8 cellular contexts compared by ENCODE assay signal in the genomic region with DNA sequence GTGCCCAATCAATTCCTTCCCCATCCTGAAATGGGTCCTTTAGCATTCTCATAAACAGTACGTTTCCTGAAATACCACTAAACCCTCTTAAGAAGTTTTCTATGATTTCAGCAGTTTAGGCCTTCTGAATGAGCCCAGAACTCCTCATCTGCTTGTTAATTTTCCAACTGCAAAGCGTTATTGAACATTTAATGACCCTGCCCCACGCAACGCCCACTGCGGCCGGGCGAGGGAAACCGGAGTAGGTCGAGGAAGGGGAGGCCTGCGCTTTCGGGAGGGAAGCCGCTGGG. TPM values are rescaled to one million over a fixed set of nuclear protein-coding genes. Genes with fewer than 3 reads are reported as not detected.
DNase-seq lines count a peak whose midpoint lies in the region; TF ChIP-seq lines count a peak whose summit lies in the region.

No MANE protein-coding gene starts in this region.

- POLR2A ChIA-PET in CD8-positive, alpha-beta memory T cell (lab: Charles Lee) = no interaction called here
- POLR2A ChIA-PET in PC-9 (lab: Charles Lee; ENCODE audit: unreplicated experiment) = no interaction called here

- no peaks in the 10 kb centered on the region for H3K9me3 ChIP-seq in CD8-positive, alpha-beta memory T cell (ENCODE audit: low read length)
- no peaks in the 10 kb centered on the region for H3K9me3 ChIP-seq in PC-9 (ENCODE audit: insufficient read depth, low read depth)
- H3K9me3 ChIP-seq in osteoblast (ENCODE audit: low read depth, low read length) = no peaks in the 10 kb centered on the region

- no peaks in the 10 kb centered on the region for H3K27me3 ChIP-seq in CD8-positive, alpha-beta memory T cell (ENCODE audit: insufficient read depth, low read length, poor library complexity, severe bottlenecking)
- H3K27me3 ChIP-seq in PC-9 (ENCODE audit: insufficient read depth, low read depth) (no peaks in the 10 kb centered on the region), osteoblast (ENCODE audit: insufficient read depth, low read length) (no peaks in the 10 kb centered on the region)

- H3K4me1 Mint-ChIP-seq in CD8-positive, alpha-beta memory T cell = peaks cover 27 to 39% (median 36%) of the 10 kb centered on the region in 3 donors

- H2AFZ ChIP-seq in PC-9 (peak overlapping the region; percentile 100), osteoblast (ENCODE audit: low read length) (peak overlapping the region; percentile 99)

- DNase-seq in CD8-positive, alpha-beta memory T cell = no peak
- DNase-seq in PC-9 = no peak
- DNase-seq in epithelial cell of prostate (ENCODE audit: low read depth, low spot score) = no peak
- no peak for DNase-seq in osteoblast (ENCODE audit: insufficient read length, low spot score, missing footprints)
- DNase-seq in SHP77 treated with DMSO at 0.1 percent for 48 hours (lab: John Stamatoyannopoulos, UW) = no peak
- no peak for DNase-seq in AG20443 (ENCODE audit: low spot score)
- DNase-seq in NCI-H748 (lab: John Stamatoyannopoulos, UW; ENCODE audit: unreplicated experiment) = no peak
- DNase-seq in GM19238 (ENCODE audit: insufficient read length, low spot score) = no peak

- BruUV-seq in PC-9 (replicated peaks; lab: Mats Ljungman, UMichigan) = TSS peak; percentile 88

- peak overlapping the region; percentile 94 for H3K4me3 ChIP-seq in CD8-positive, alpha-beta memory T cell (ENCODE audit: low read length)
- H3K4me3 ChIP-seq in PC-9 (peak overlapping the region; percentile 98), osteoblast (ENCODE audit: insufficient read depth, low read length) (peak overlapping the region; percentile 97)

- peaks cover 15% of the 10 kb centered on the region for H3K4me1 ChIP-seq in CD8-positive, alpha-beta memory T cell (ENCODE audit: insufficient read depth, low read length)
- H3K4me1 ChIP-seq in PC-9 (replicated peaks; ENCODE audit: insufficient read depth) (peaks cover 36% of the 10 kb centered on the region), osteoblast (ENCODE audit: insufficient read depth, low read length) (peaks cover 5% of the 10 kb centered on the region)

- TF ChIP-seq CTCF in PC-9 (conservative IDR thresholded peaks at IDR 0.05) = no peak
- TF ChIP-seq CTCF in osteoblast (IDR thresholded peaks at IDR 0.05; ENCODE audit: extremely low read depth, low read depth, low read length) = no peak

- peak overlapping the region; percentile 86 for H3K27ac ChIP-seq in CD8-positive, alpha-beta memory T cell (ENCODE audit: low read depth, low read length)
- peak overlapping the region; percentile 41 for H3K27ac ChIP-seq in PC-9
- peak overlapping the region; percentile 66 for H3K27ac ChIP-seq in epithelial cell of prostate
- peak overlapping the region; percentile 85 for H3K27ac ChIP-seq in osteoblast (ENCODE audit: low read depth, low read length)

- H3K27me3 Mint-ChIP-seq in CD8-positive, alpha-beta memory T cell = peaks cover 6 to 8% of the 10 kb centered on the region in 2 donors

- H3F3A ChIP-seq in PC-9 (ENCODE audit: insufficient read depth, low read depth) = peaks cover 22% of the 10 kb centered on the region; the same call in 1 of the 2 replicates

- H4K20me1 ChIP-seq in PC-9 (ENCODE audit: insufficient read depth) = peaks cover 13% of the 10 kb centered on the region
- H4K20me1 ChIP-seq in osteoblast (ENCODE audit: insufficient read depth, low read length) = no peaks in the 10 kb centered on the region

- CTCF ChIA-PET in CD8-positive, alpha-beta memory T cell (lab: Charles Lee) = no interaction called here
- CTCF ChIA-PET in PC-9 (lab: Charles Lee) = no interaction called here

- intact Hi-C loops in PC-9 (cut with micrococcal nuclease; ENCODE audit: unreplicated experiment) = loop anchor here (5.0 to 10.0 kb wide), 3 partner anchors 98 to 1654 kb away; a partner anchor contains a TSS

- no peaks in the 10 kb centered on the region for H3K9me2 ChIP-seq in PC-9 (ENCODE audit: insufficient read depth)

- H3K27ac Mint-ChIP-seq in CD8-positive, alpha-beta memory T cell = peak overlapping the region; percentile 88 to 100 (median 98)

- H3K9me3 Mint-ChIP-seq in CD8-positive, alpha-beta memory T cell = no peaks in the 10 kb centered on the region

- H3K79me2 ChIP-seq in PC-9 (ENCODE audit: low read depth) (peaks cover 32% of the 10 kb centered on the region), osteoblast (ENCODE audit: insufficient read depth, low read length) (peaks cover 37% of the 10 kb centered on the region)

- peaks cover 0 to 9% (median 0%) of the 10 kb centered on the region in 3 donors for H3K36me3 Mint-ChIP-seq in CD8-positive, alpha-beta memory T cell

- H3K4me2 ChIP-seq in PC-9 (peak overlapping the region; percentile 83), osteoblast (ENCODE audit: insufficient read depth, low read length) (peak overlapping the region; percentile 89)

- H3K36me3 ChIP-seq in CD8-positive, alpha-beta memory T cell (ENCODE audit: insufficient read depth, low read length) = no peaks in the 10 kb centered on the region
- H3K36me3 ChIP-seq in PC-9 (ENCODE audit: low read depth) = no peaks in the 10 kb centered on the region
- no peaks in the 10 kb centered on the region for H3K36me3 ChIP-seq in osteoblast (ENCODE audit: insufficient read depth, low read length)

- H3K4me3 Mint-ChIP-seq in CD8-positive, alpha-beta memory T cell = peak overlapping the region; percentile 97 to 100 (median 99)

RNA-seq across cellular contexts. Expression of a gene that starts 0.6 kb away (rescaled TPM):
- 10 to 100 TPM; 13.0 to 13.6 TPM for total RNA-seq in CD8-positive, alpha-beta memory T cell
- 3.2 TPM for polyA plus RNA-seq in CD8-positive, alpha-beta memory T cell
- total RNA-seq in PC-9 (2021) (20.3 and 34.1 TPM in 2 replicates), osteoblast (9.8 and 10.0 TPM in 2 replicates)
